Comparison of ENCODE assay signal across 1 cellular context in genomic region chr2:211093743-211094303, GRCh38.
TF ChIP-seq lines count a peak whose summit lies in the region.

No MANE protein-coding gene starts in this region.

TF ChIP-seq in WTC11, 78 proteins besides CTCF, POLR2A, EP300 and RAD21 (continued from another document):
- TF ChIP-seq AFF4 (CRISPR knock-in tag; IDR thresholded peaks at IDR 0.05; ENCODE audit: borderline replicate concordance) (no peak), ZNF423 (CRISPR knock-in tag; IDR thresholded peaks at IDR 0.05) (no peak), ZNF512 (CRISPR knock-in tag; IDR thresholded peaks at IDR 0.05; ENCODE audit: borderline replicate concordance) (no peak), TP53 (CRISPR knock-in tag; IDR thresholded peaks at IDR 0.05) (no peak), IRF2 (CRISPR knock-in tag; IDR thresholded peaks at IDR 0.05; ENCODE audit: borderline replicate concordance, low read depth) (no peak), KAT7 (CRISPR knock-in tag; IDR thresholded peaks at IDR 0.05; ENCODE audit: borderline replicate concordance) (no peak), E2F5 (CRISPR knock-in tag; IDR thresholded peaks at IDR 0.05) (no peak), ZNF416 (CRISPR knock-in tag; IDR thresholded peaks at IDR 0.05) (no peak), ZBTB21 (CRISPR knock-in tag; IDR thresholded peaks at IDR 0.05; ENCODE audit: borderline replicate concordance) (no peak), ERG (CRISPR knock-in tag; IDR thresholded peaks at IDR 0.05) (no peak), HMGA2 (CRISPR knock-in tag; IDR thresholded peaks at IDR 0.05) (no peak), RORB (CRISPR knock-in tag; IDR thresholded peaks at IDR 0.05) (no peak), OVOL2 (CRISPR knock-in tag; IDR thresholded peaks at IDR 0.05; ENCODE audit: borderline replicate concordance) (no peak)
